Comparison of ENCODE assay signal across 15 cellular contexts in the genomic region with DNA sequence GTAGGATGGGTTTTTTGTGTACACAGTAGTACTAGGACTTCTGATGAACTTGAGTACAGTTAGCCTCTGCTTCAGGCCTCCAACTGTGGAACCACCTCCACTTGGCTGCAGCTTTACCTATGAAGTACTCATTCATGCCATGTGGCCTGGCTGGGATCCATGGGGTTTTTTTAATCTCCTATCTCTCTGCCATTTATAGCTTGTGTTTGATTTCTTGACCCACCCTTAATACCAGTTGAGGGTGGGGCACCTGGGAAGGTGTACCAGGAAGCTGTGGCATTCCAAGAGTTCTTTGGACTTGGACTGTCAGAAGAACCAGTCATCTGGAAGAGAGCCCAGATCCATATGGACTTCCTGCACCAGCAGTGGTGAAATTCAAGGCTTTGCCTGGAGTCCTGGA.
DNase-seq lines count a peak whose midpoint lies in the region; ATAC-seq lines count a peak whose summit lies in the region.
"Had no signal": no experiment of that assay in that cellular context is flagged by ENCODE, and none has a peak within 500 bp of the region (broad histone marks: within the 10 kb centered on the region; RNA-seq: fewer than 3 reads in every experiment).

No MANE protein-coding gene starts in this region.

- H3K36me3 Mint-ChIP-seq in activated T-helper 17 cell treated with anti-CD3 and anti-CD28 coated beads, Interleukin-2, amount 50 U/mL, for 72 hours (ENCODE audit: low read depth), result no peaks in the 10 kb centered on the region

- peak; percentile 84 for ATAC-seq in left colon
- no peak for ATAC-seq in activated T-helper 17 cell treated with anti-CD3 and anti-CD28 coated beads, Interleukin-2, amount 50 U/mL, for 72 hours (replicated peaks)

- H3K4me1 Mint-ChIP-seq in activated T-helper 17 cell treated with anti-CD3 and anti-CD28 coated beads, Interleukin-2, amount 50 U/mL, for 72 hours, result peaks cover 6% of the 10 kb centered on the region

- peak; percentile 0 for DNase-seq in DMS 273 (lab: John Stamatoyannopoulos, UW; ENCODE audit: unreplicated experiment)
- no peak for DNase-seq in DMS 273 treated with DMSO at 0.1 percent for 48 hours (lab: John Stamatoyannopoulos, UW)
- DNase-seq in astrocyte of the hippocampus (ENCODE audit: low read depth, low spot score), result peak; percentile 57
- DNase-seq in left colon, result peak; percentile 86 to 94
- DNase-seq in ureter (ENCODE audit: low spot score), result peak; percentile 53
- no peak for DNase-seq in caudate nucleus (lab: John Stamatoyannopoulos, UW)
- no peak for DNase-seq in SHP77 treated with DMSO at 0.1 percent for 48 hours (lab: John Stamatoyannopoulos, UW)
- DNase-seq: 8988T, DMS79 treated with DMSO at 0.1 percent for 48 hours, esophagus squamous epithelium, NCI-H146 had no signal

- no peak overlapping the region for H3K27ac ChIP-seq in caudate nucleus (ENCODE audit: low read depth, low read length)
- H3K27ac ChIP-seq: SK-N-MC, skin epidermis had no signal

- H3K27ac Mint-ChIP-seq in activated T-helper 17 cell treated with anti-CD3 and anti-CD28 coated beads, Interleukin-2, amount 50 U/mL, for 72 hours, result no peak overlapping the region
- H3K27ac Mint-ChIP-seq: activated T-helper 2 cell treated with anti-CD3 and anti-CD28 coated beads, Interferon-gamma antibody, Interleukin-2, Interleukin-4, amounts not matched to agents 10 μg/mL and 5 μg/mL and 100 μg/mL, durations not matched to agents 14 hours and 24 hours and 36 hours had no signal

- H3K27me3 Mint-ChIP-seq in activated T-helper 17 cell treated with anti-CD3 and anti-CD28 coated beads, Interleukin-2, amount 50 U/mL, for 72 hours, result peaks cover 3% of the 10 kb centered on the region

- no peak overlapping the region for H3K4me3 Mint-ChIP-seq in activated T-helper 17 cell treated with anti-CD3 and anti-CD28 coated beads, Interleukin-2, amount 50 U/mL, for 72 hours

- H3K9me3 Mint-ChIP-seq in activated T-helper 17 cell treated with anti-CD3 and anti-CD28 coated beads, Interleukin-2, amount 50 U/mL, for 72 hours, result no peaks in the 10 kb centered on the region
- H3K9me3 Mint-ChIP-seq: activated T-helper 2 cell treated with anti-CD3 and anti-CD28 coated beads, Interferon-gamma antibody, Interleukin-2, Interleukin-4, amounts not matched to agents 10 μg/mL and 5 μg/mL and 100 μg/mL, durations not matched to agents 14 hours and 24 hours and 36 hours had no signal

- intact Hi-C loops in left colon (cut with DNase I, micrococcal nuclease), result no loop called here

Comparison
In these comparisons a context has a peak if more than half of its experiments do, and no peak if none do; other contexts are left out.
1. DNase-seq: peak in DMS 273 (single experiment), astrocyte of the hippocampus (single experiment), left colon (2 of 2) and ureter (single experiment); none in DMS 273 treated with DMSO at 0.1 percent for 48 hours (single experiment), caudate nucleus (0 of 61) and SHP77 treated with DMSO at 0.1 percent for 48 hours (single experiment).